In the genomic region with DNA sequence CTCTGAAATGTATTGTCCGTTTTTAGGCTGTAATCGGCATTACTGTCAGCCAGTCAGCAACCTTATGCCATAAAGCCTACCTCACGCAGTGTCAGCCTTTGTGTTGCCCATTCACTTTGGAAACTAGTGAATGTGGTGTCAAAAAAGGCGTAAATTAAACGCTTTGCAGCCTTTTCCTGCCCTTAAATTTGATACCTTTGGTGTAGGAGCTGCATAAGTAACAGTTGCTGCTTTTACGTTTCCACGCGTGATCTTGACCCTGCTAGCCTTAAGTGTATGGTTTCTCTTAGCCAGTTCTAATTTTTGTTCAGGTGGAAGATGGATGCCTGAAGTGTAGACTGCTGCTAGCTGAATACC, we compare ENCODE assay signal across 8 cellular contexts.
DNase-seq lines count a peak whose midpoint lies in the region; ATAC-seq, FAIRE-seq and TF ChIP-seq lines count a peak whose summit lies in the region.

No MANE protein-coding gene starts in this region.

- H3K4me1 Mint-ChIP-seq in activated T-helper 2 cell treated with anti-CD3 and anti-CD28 coated beads, Interferon-gamma antibody, Interleukin-2, Interleukin-4, amounts not matched to agents 10 μg/mL and 5 μg/mL and 100 μg/mL, durations not matched to agents 14 hours and 24 hours and 36 hours (ENCODE audit: low read depth), result peaks cover 34% of the 10 kb centered on the region

- TF ChIP-seq EP300 in SK-N-SH (IDR thresholded peaks at IDR 0.05; ENCODE audit: borderline replicate concordance in 1 of 2, low read depth in 1 of 2, low read length in 1 of 2), result no peak
- TF ChIP-seq EP300 in suprapubic skin (IDR thresholded peaks at IDR 0.05), result no peak

- H3K9ac ChIP-seq in SK-N-SH, result peak overlapping the region; percentile 93
- peak overlapping the region; percentile 98 for H3K9ac ChIP-seq in keratinocyte (ENCODE audit: control insufficient read depth, extremely low read depth, insufficient read depth, low read length)

- no peaks in the 10 kb centered on the region for H3K9me2 ChIP-seq in SK-N-SH

- TF ChIP-seq RAD21 in SK-N-SH (IDR thresholded peaks at IDR 0.05; ENCODE audit: low read length), result no peak

- H3K4me3 ChIP-seq in SK-N-SH (ENCODE audit: low read depth in 2 of 2, low read length in 1 of 2) (peak overlapping the region; percentile 86 to 97), keratinocyte (ENCODE audit: control insufficient read depth in 2 of 3, extremely low read depth in 1 of 3, insufficient read depth in 2 of 3, low read depth in 1 of 3, low read length in 3 of 3) (peak overlapping the region; percentile 71 to 93 (median 75)), suprapubic skin (peak overlapping the region; percentile 91)

- H3K36me3 ChIP-seq in SK-N-SH (replicated peaks in 1 of 2; ENCODE audit: control insufficient read depth in 1 of 2, insufficient read depth in 2 of 2, low read length in 1 of 2) (peaks cover 37 to 47% of the 10 kb centered on the region in 2 experiments), keratinocyte (ENCODE audit: control insufficient read depth in 2 of 2, extremely low read depth in 1 of 2, insufficient read depth in 2 of 2, low read length in 2 of 2) (peaks cover 16 to 29% of the 10 kb centered on the region in 2 experiments), suprapubic skin (peaks cover 36% of the 10 kb centered on the region)

- peaks cover 9% of the 10 kb centered on the region for H3F3A ChIP-seq in SK-N-SH (replicated peaks; ENCODE audit: insufficient read depth)

- ATAC-seq in SK-N-SH treated with all-trans-retinoic acid at 6 μM for 48 hours (no peak; the same call in 2 of the 3 replicates), HG03342 (IDR thresholded peaks at IDR 0.05; ENCODE audit: unreplicated experiment) (no peak), esophagus mucosa (no peak)

- peak; percentile 56 for FAIRE-seq in keratinocyte (lab: Jason Lieb, UNC)

- peak overlapping the region; percentile 80 for H3K27ac Mint-ChIP-seq in activated T-helper 2 cell treated with anti-CD3 and anti-CD28 coated beads, Interferon-gamma antibody, Interleukin-2, Interleukin-4, amounts not matched to agents 10 μg/mL and 5 μg/mL and 100 μg/mL, durations not matched to agents 14 hours and 24 hours and 36 hours

- peaks cover 15% of the 10 kb centered on the region for H4K20me1 ChIP-seq in SK-N-SH (ENCODE audit: insufficient read depth)
- no peaks in the 10 kb centered on the region for H4K20me1 ChIP-seq in keratinocyte (ENCODE audit: control insufficient read depth, extremely low read depth, insufficient read depth, low read length)

- H3K79me2 ChIP-seq in SK-N-SH (ENCODE audit: insufficient read depth), result peaks cover 27% of the 10 kb centered on the region
- H3K79me2 ChIP-seq in keratinocyte (ENCODE audit: control insufficient read depth, insufficient read depth, low read length), result peaks cover 21% of the 10 kb centered on the region

- H3K36me3 Mint-ChIP-seq in activated T-helper 2 cell treated with anti-CD3 and anti-CD28 coated beads, Interferon-gamma antibody, Interleukin-2, Interleukin-4, amounts not matched to agents 10 μg/mL and 5 μg/mL and 100 μg/mL, durations not matched to agents 14 hours and 24 hours and 36 hours (ENCODE audit: low read depth), result peaks cover 44% of the 10 kb centered on the region

- H3K27me3 Mint-ChIP-seq in activated T-helper 2 cell treated with anti-CD3 and anti-CD28 coated beads, Interferon-gamma antibody, Interleukin-2, Interleukin-4, amounts not matched to agents 10 μg/mL and 5 μg/mL and 100 μg/mL, durations not matched to agents 14 hours and 24 hours and 36 hours (ENCODE audit: low read depth), result no peaks in the 10 kb centered on the region

- intact Hi-C loops in activated T-helper 2 cell treated with anti-CD3 and anti-CD28 coated beads, Interferon-gamma antibody, Interleukin-2, Interleukin-4, amounts not matched to agents 10 μg/mL and 5 μg/mL and 100 μg/mL, durations not matched to agents 14 hours and 24 hours and 36 hours (cut with micrococcal nuclease), result loop anchor here (5.0 kb wide), 4 partner anchors 256 to 1069 kb away; partner anchors contain the start of genes DCP2, EPB41L4A, NREP and WDR36

- H3K4me2 ChIP-seq in SK-N-SH (peak overlapping the region; percentile 80), keratinocyte (ENCODE audit: control insufficient read depth, extremely low read depth, insufficient read depth, low read depth, low read length) (peak overlapping the region; percentile 72)

- TF ChIP-seq CTCF in SK-N-SH (IDR thresholded peaks at IDR 0.05) (no peak), keratinocyte (optimal IDR thresholded peaks at IDR 0.05 in 1 of 3, IDR thresholded peaks at IDR 0.05 in 1 of 3, conservative IDR thresholded peaks at IDR 0.05 in 1 of 3; ENCODE audit: extremely low read depth in 1 of 3, insufficient read depth in 2 of 3, low read length in 3 of 3) (no peak), suprapubic skin (IDR thresholded peaks at IDR 0.05) (no peak)

- under 1% methylated on average over 8 of the region's 8 CpGs for WGBS in SK-N-SH (ENCODE audit: low lambda C conversion rate)
- WGBS in suprapubic skin, result 3% methylated on average over 8 of the region's 8 CpGs

- POLR2A ChIA-PET in SK-N-SH (lab: Yijun Ruan, JAX), result interaction anchor here (0.9 to 1.7 kb wide), 5 partner anchors 259 to 1069 kb away, joined by 3 to 10 read pairs (median 5); partner anchors contain the start of genes EPB41L4A and WDR36

- H3K9me3 ChIP-seq in SK-N-SH, result no peaks in the 10 kb centered on the region
- H3K9me3 ChIP-seq in keratinocyte (ENCODE audit: control insufficient read depth, low read depth, low read length), result no peaks in the 10 kb centered on the region
- H3K9me3 ChIP-seq in suprapubic skin, result no peaks in the 10 kb centered on the region

- no peaks in the 10 kb centered on the region for H3K9me1 ChIP-seq in keratinocyte (ENCODE audit: control insufficient read depth, extremely low read depth, insufficient read depth, low read length)

- H3K27me3 ChIP-seq in SK-N-SH (ENCODE audit: insufficient read depth) (no peaks in the 10 kb centered on the region), keratinocyte (ENCODE audit: control insufficient read depth, extremely low read depth, insufficient read depth, low read length) (no peaks in the 10 kb centered on the region), suprapubic skin (no peaks in the 10 kb centered on the region)

- dilution Hi-C loops in keratinocyte (cut with MboI; ENCODE audit: extremely low pct_ligation_motif_present, low sequenced_read_pairs), result no loop called here

- H3K27ac ChIP-seq in SK-N-SH (ENCODE audit: low read depth in 2 of 2, low read length in 1 of 2) (peak overlapping the region; percentile 66 to 81; a peak in 3 of 4 replicates), keratinocyte (ENCODE audit: control insufficient read depth, insufficient read depth, low read length) (peak overlapping the region; percentile 93), suprapubic skin (peak overlapping the region; percentile 90)

- peak overlapping the region; percentile 90 for H3K4me3 Mint-ChIP-seq in activated T-helper 2 cell treated with anti-CD3 and anti-CD28 coated beads, Interferon-gamma antibody, Interleukin-2, Interleukin-4, amounts not matched to agents 10 μg/mL and 5 μg/mL and 100 μg/mL, durations not matched to agents 14 hours and 24 hours and 36 hours (ENCODE audit: low read depth)

- DNase-seq in SK-N-SH, result no peak
- no peak for DNase-seq in activated T-helper 2 cell treated with anti-CD3 and anti-CD28 coated beads, Interferon-gamma antibody, Interleukin-2, Interleukin-4, amounts not matched to agents 10 μg/mL and 5 μg/mL and 100 μg/mL, durations not matched to agents 14 hours and 24 hours and 36 hours (ENCODE audit: low spot score)
- no peak for DNase-seq in keratinocyte (ENCODE audit: low read depth, low spot score)
- no peak for DNase-seq in suprapubic skin (ENCODE audit: low spot score in 2 of 2)
- no peak for DNase-seq in NCI-H510A (lab: John Stamatoyannopoulos, UW)

- H2AFZ ChIP-seq in SK-N-SH (ENCODE audit: low read depth) (no peak overlapping the region; the same call in 1 of the 2 replicates), keratinocyte (ENCODE audit: control insufficient read depth, low read length) (no peak overlapping the region)

- CTCF ChIA-PET in SK-N-SH (lab: Yijun Ruan, JAX), result interaction anchor here (0.9 to 5.3 kb wide), 12 partner anchors 9 to 700 kb away, joined by 3 to 49 read pairs (median 5); partner anchors contain the start of genes EPB41L4A and NREP

- H3K4me1 ChIP-seq in SK-N-SH (ENCODE audit: control insufficient read depth in 1 of 2, insufficient read depth in 2 of 2, low read depth in 1 of 2, low read length in 1 of 2) (peaks cover 0 to 9% of the 10 kb centered on the region in 2 experiments; a peak in 3 of 4 replicates), keratinocyte (ENCODE audit: control insufficient read depth, extremely low read depth, insufficient read depth, low read length) (peaks cover 8% of the 10 kb centered on the region), suprapubic skin (peaks cover 17% of the 10 kb centered on the region)

- H3K9me3 Mint-ChIP-seq in activated T-helper 2 cell treated with anti-CD3 and anti-CD28 coated beads, Interferon-gamma antibody, Interleukin-2, Interleukin-4, amounts not matched to agents 10 μg/mL and 5 μg/mL and 100 μg/mL, durations not matched to agents 14 hours and 24 hours and 36 hours, result peaks cover 5% of the 10 kb centered on the region

- no peak for TF ChIP-seq POLR2A in suprapubic skin (IDR thresholded peaks at IDR 0.05)

TF ChIP-seq in SK-N-SH, 30 proteins besides CTCF, POLR2A, EP300 and RAD21 (continues in another document):
- TF ChIP-seq EZH2phosphoT487 (IDR thresholded peaks at IDR 0.05; ENCODE audit: borderline replicate concordance, low read depth) (no peak), FOXJ3 (CRISPR knock-in tag; IDR thresholded peaks at IDR 0.05) (no peak), RXRA (IDR thresholded peaks at IDR 0.05; ENCODE audit: borderline replicate concordance, low read depth) (no peak), GABPA (IDR thresholded peaks at IDR 0.05; ENCODE audit: low read depth) (no peak)
- TF ChIP-seq, protein P1, sequence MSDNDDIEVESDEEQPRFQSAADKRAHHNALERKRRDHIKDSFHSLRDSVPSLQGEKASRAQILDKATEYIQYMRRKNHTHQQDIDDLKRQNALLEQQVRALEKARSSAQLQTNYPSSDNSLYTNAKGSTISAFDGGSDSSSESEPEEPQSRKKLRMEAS (IDR thresholded peaks at IDR 0.05; ENCODE audit: low read depth), result no peak

TF ChIP-seq in SK-N-SH treated with all-trans-retinoic acid at 6 μM for 48 hours, 23 proteins besides CTCF, POLR2A, EP300 and RAD21:
- TF ChIP-seq ZFP30 (CRISPR knock-in tag; IDR thresholded peaks at IDR 0.05) (no peak), ESRRG (CRISPR knock-in tag; IDR thresholded peaks at IDR 0.05) (no peak), RARB (CRISPR knock-in tag; IDR thresholded peaks at IDR 0.05) (no peak), ZNF8 (CRISPR knock-in tag; IDR thresholded peaks at IDR 0.05) (no peak)
